ENCODE assay signal across 26 cellular contexts in the genomic region with DNA sequence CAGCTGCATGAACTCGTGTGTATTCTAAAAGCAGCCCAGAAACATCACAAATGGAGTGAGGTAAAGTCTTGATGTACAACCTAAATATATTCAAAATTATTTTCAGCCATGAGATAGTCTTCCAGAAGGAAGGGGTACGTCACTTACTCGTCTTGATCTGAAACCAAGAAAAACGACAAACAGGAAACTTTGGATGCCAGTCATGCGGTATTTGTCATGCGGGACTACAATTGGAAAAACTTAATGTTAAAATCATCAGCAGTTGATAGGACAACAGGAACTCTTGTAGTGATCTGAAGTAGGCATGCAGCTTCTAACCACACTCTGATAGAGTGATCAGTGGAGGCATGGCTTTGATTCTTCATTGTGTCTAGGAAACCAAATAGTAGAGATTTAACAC. TPM values are rescaled to one million over a fixed set of nuclear protein-coding genes. Genes with fewer than 3 reads are reported as not detected.
DNase-seq lines count a peak whose midpoint lies in the region; ATAC-seq, FAIRE-seq and TF ChIP-seq lines count a peak whose summit lies in the region.
"Had no signal": no experiment of that assay in that cellular context is flagged by ENCODE, and none has a peak within 500 bp of the region (broad histone marks: within the 10 kb centered on the region; RNA-seq: fewer than 3 reads in every experiment).

No MANE protein-coding gene starts in this region.

- TF ChIP-seq POLR2A in endothelial cell of umbilical vein (IDR thresholded peaks at IDR 0.05; ENCODE audit: low read depth, low read length) (no peak), Peyer's patch (IDR thresholded peaks at IDR 0.05) (no peak)

- no peaks in the 10 kb centered on the region for H4K20me1 ChIP-seq in endothelial cell of umbilical vein (replicated peaks; ENCODE audit: control insufficient read depth, extremely low read depth, insufficient read depth, low read length)

- POLR2A ChIA-PET in endothelial cell of umbilical vein (lab: Charles Lee): no interaction called here

- H3K9me1 ChIP-seq in endothelial cell of umbilical vein (replicated peaks; ENCODE audit: control insufficient read depth, extremely low read depth, insufficient read depth, low read length): no peaks in the 10 kb centered on the region

- H3K27me3 Mint-ChIP-seq in stimulated activated naive CD8-positive, alpha-beta T cell treated with anti-CD3 and anti-CD28 coated beads, Interleukin-15, Interleukin-2, amounts not matched to agents 100 ng/mL and 50 ng/mL, for 24 hours: no peaks in the 10 kb centered on the region
- H3K27me3 Mint-ChIP-seq in stimulated activated naive CD8-positive, alpha-beta T cell treated with anti-CD3 and anti-CD28 coated beads, Interleukin-15, amount 100 ng/mL, for 72 hours: no peaks in the 10 kb centered on the region
- H3K27me3 Mint-ChIP-seq: CD4-positive, CD25-positive, alpha-beta regulatory T cell; CD8-positive, alpha-beta memory T cell had no signal

- CTCF ChIA-PET in endothelial cell of umbilical vein (lab: Charles Lee): interaction anchor here (1.0 to 1.6 kb wide), 2 partner anchors 8 to 161 kb away, joined by 5 to 6 read pairs; no protein-coding TSS in a partner anchor

- ATAC-seq in stimulated activated naive CD8-positive, alpha-beta T cell treated with anti-CD3 and anti-CD28 coated beads, Interleukin-15, amount 100 ng/mL, for 72 hours: no peak
- ATAC-seq: GM12878 had no signal

- no peaks in the 10 kb centered on the region for H3K9me3 Mint-ChIP-seq in stimulated activated naive CD8-positive, alpha-beta T cell treated with anti-CD3 and anti-CD28 coated beads, Interleukin-15, Interleukin-2, amounts not matched to agents 100 ng/mL and 50 ng/mL, for 24 hours
- no peaks in the 10 kb centered on the region for H3K9me3 Mint-ChIP-seq in stimulated activated naive CD8-positive, alpha-beta T cell treated with anti-CD3 and anti-CD28 coated beads, Interleukin-15, amount 100 ng/mL, for 72 hours
- H3K9me3 Mint-ChIP-seq: CD4-positive, CD25-positive, alpha-beta regulatory T cell; CD8-positive, alpha-beta memory T cell had no signal

- H3K4me1 ChIP-seq in endothelial cell of umbilical vein (ENCODE audit: control insufficient read depth, extremely low read depth, insufficient read depth, low read length) (peaks cover 9% of the 10 kb centered on the region), Peyer's patch (no peaks in the 10 kb centered on the region)
- H3K4me1 ChIP-seq: BE2C had no signal

- H3K4me1 Mint-ChIP-seq in stimulated activated naive CD8-positive, alpha-beta T cell treated with anti-CD3 and anti-CD28 coated beads, Interleukin-15, Interleukin-2, amounts not matched to agents 100 ng/mL and 50 ng/mL, for 24 hours (ENCODE audit: low read depth): no peaks in the 10 kb centered on the region
- no peaks in the 10 kb centered on the region for H3K4me1 Mint-ChIP-seq in stimulated activated naive CD8-positive, alpha-beta T cell treated with anti-CD3 and anti-CD28 coated beads, Interleukin-15, amount 100 ng/mL, for 72 hours

- no peak overlapping the region for H3K4me3 Mint-ChIP-seq in stimulated activated naive CD8-positive, alpha-beta T cell treated with anti-CD3 and anti-CD28 coated beads, Interleukin-15, Interleukin-2, amounts not matched to agents 100 ng/mL and 50 ng/mL, for 24 hours
- no peak overlapping the region for H3K4me3 Mint-ChIP-seq in stimulated activated naive CD8-positive, alpha-beta T cell treated with anti-CD3 and anti-CD28 coated beads, Interleukin-15, amount 100 ng/mL, for 72 hours
- H3K4me3 Mint-ChIP-seq: CD4-positive, CD25-positive, alpha-beta regulatory T cell; CD8-positive, alpha-beta memory T cell had no signal

- FAIRE-seq in endothelial cell of umbilical vein (lab: Jason Lieb, UNC): peak; percentile 31
- FAIRE-seq: A204.1, GM12878, GM19239 had no signal

- no peaks in the 10 kb centered on the region for H3K27me3 ChIP-seq in endothelial cell of umbilical vein (ENCODE audit: control insufficient read depth in 2 of 2, insufficient read depth in 2 of 2, low read length in 2 of 2)
- no peaks in the 10 kb centered on the region for H3K27me3 ChIP-seq in Peyer's patch
- H3K27me3 ChIP-seq: BE2C had no signal

- H3K4me3 ChIP-seq in endothelial cell of umbilical vein (replicated peaks in 1 of 3; ENCODE audit: insufficient read depth in 1 of 3, low read depth in 1 of 3, low read length in 3 of 3) (no peak overlapping the region), Peyer's patch (no peak overlapping the region)
- H3K4me3 ChIP-seq: GM12878, GM23248, HAP-1 had no signal

- BruUV-seq in endothelial cell of umbilical vein (replicated peaks; lab: Mats Ljungman, UMichigan): no TSS peak

- H3K4me2 ChIP-seq in endothelial cell of umbilical vein (ENCODE audit: insufficient read depth, low read length): no peak overlapping the region

- H3K79me2 ChIP-seq in endothelial cell of umbilical vein (ENCODE audit: control insufficient read depth, insufficient read depth, low read length): peaks cover 15% of the 10 kb centered on the region

- H3K36me3 ChIP-seq in endothelial cell of umbilical vein (ENCODE audit: control insufficient read depth in 2 of 2, extremely low read depth in 1 of 2, insufficient read depth in 2 of 2, low read length in 2 of 2) (peaks cover 12 to 18% of the 10 kb centered on the region in 2 experiments), Peyer's patch (peaks cover 0 to 90% (median 6%) of the 10 kb centered on the region in 3 donors)

- dilution Hi-C loops in endothelial cell of umbilical vein (cut with MboI; ENCODE audit: extremely low pct_ligation_motif_present, low sequenced_read_pairs): no loop called here

- H3K27ac ChIP-seq in endothelial cell of umbilical vein (ENCODE audit: insufficient read depth, low read depth, low read length): peak overlapping the region; percentile 39
- no peak overlapping the region for H3K27ac ChIP-seq in Peyer's patch
- H3K27ac ChIP-seq: GM23248, HL-60 had no signal

- no peak for DNase-seq in stimulated activated naive CD8-positive, alpha-beta T cell treated with anti-CD3 and anti-CD28 coated beads, Interleukin-15, amount 100 ng/mL, for 72 hours
- DNase-seq in endothelial cell of umbilical vein (ENCODE audit: low read depth, low spot score): peak; percentile 72
- peak; percentile 49 for DNase-seq in pulmonary artery endothelial cell (ENCODE audit: low read depth, low spot score)
- DNase-seq in activated CD4-positive, alpha-beta T cell treated with anti-CD3 and anti-CD28 coated beads for 48 hours: no peak
- no peak for DNase-seq in Peyer's patch
- DNase-seq: ACHN; BE2C; C1 segment of cervical spinal cord; CD4-positive, CD25-positive, alpha-beta regulatory T cell; CD8-positive, alpha-beta memory T cell; COR-L47; DMS 273 treated with DMSO at 0.1 percent for 48 hours; DMS53; DND-41; EL; GM23248; IMR-90 had no signal

- peak overlapping the region; percentile 40 for H3K27ac Mint-ChIP-seq in stimulated activated naive CD8-positive, alpha-beta T cell treated with anti-CD3 and anti-CD28 coated beads, Interleukin-15, Interleukin-2, amounts not matched to agents 100 ng/mL and 50 ng/mL, for 24 hours
- no peak overlapping the region for H3K27ac Mint-ChIP-seq in stimulated activated naive CD8-positive, alpha-beta T cell treated with anti-CD3 and anti-CD28 coated beads, Interleukin-15, amount 100 ng/mL, for 72 hours
- H3K27ac Mint-ChIP-seq: CD4-positive, CD25-positive, alpha-beta regulatory T cell; CD8-positive, alpha-beta memory T cell had no signal

- H3K9ac ChIP-seq in endothelial cell of umbilical vein (replicated peaks; ENCODE audit: extremely low read depth, insufficient read depth, low read length): no peak overlapping the region
- H3K9ac ChIP-seq: GM23248 had no signal

- no peak overlapping the region for H2AFZ ChIP-seq in endothelial cell of umbilical vein (ENCODE audit: low read depth, low read length)
- H2AFZ ChIP-seq: GM23248 had no signal

- peaks cover 77% of the 10 kb centered on the region for H3K36me3 Mint-ChIP-seq in stimulated activated naive CD8-positive, alpha-beta T cell treated with anti-CD3 and anti-CD28 coated beads, Interleukin-15, Interleukin-2, amounts not matched to agents 100 ng/mL and 50 ng/mL, for 24 hours (ENCODE audit: low read depth)

- intact Hi-C loops in endothelial cell of umbilical vein (cut with micrococcal nuclease): no loop called here

- TF ChIP-seq CTCF in endothelial cell of umbilical vein (IDR thresholded peaks at IDR 0.05; ENCODE audit: extremely low read depth in 1 of 2, insufficient read depth in 1 of 2, low read depth in 1 of 2, low read length in 2 of 2): no peak
- TF ChIP-seq CTCF in Peyer's patch (IDR thresholded peaks at IDR 0.05): no peak

- no peaks in the 10 kb centered on the region for H3K9me3 ChIP-seq in endothelial cell of umbilical vein (replicated peaks; ENCODE audit: control insufficient read depth, insufficient read depth, low read length)
- no peaks in the 10 kb centered on the region for H3K9me3 ChIP-seq in Peyer's patch
- H3K9me3 ChIP-seq: BE2C, HAP-1 had no signal

TF ChIP-seq in endothelial cell of umbilical vein, 7 proteins besides CTCF, POLR2A, EP300 and RAD21:
- TF ChIP-seq, protein P1, sequence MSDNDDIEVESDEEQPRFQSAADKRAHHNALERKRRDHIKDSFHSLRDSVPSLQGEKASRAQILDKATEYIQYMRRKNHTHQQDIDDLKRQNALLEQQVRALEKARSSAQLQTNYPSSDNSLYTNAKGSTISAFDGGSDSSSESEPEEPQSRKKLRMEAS (IDR thresholded peaks at IDR 0.05; ENCODE audit: insufficient read depth, insufficient read length): no peak
- no peak for TF ChIP-seq MYC (IDR thresholded peaks at IDR 0.05; ENCODE audit: low read depth, low read length)
- peak; percentile 20 for TF ChIP-seq JUN (IDR thresholded peaks at IDR 0.05; ENCODE audit: borderline replicate concordance, insufficient read depth, insufficient read length, low read depth)
- no peak for TF ChIP-seq EZH2 (IDR thresholded peaks at IDR 0.05; ENCODE audit: borderline replicate concordance, low read depth, low read length, severe bottlenecking)
- no peak for TF ChIP-seq FOS (IDR thresholded peaks at IDR 0.05; ENCODE audit: borderline replicate concordance, insufficient read depth, low read length)
TF ChIP-seq in endothelial cell of umbilical vein: peak in this region for 1.

RNA-seq across cellular contexts. Expression of a gene that starts 29.7 kb away (rescaled TPM):
- not detected in 2 replicates for total RNA-seq in endothelial cell of umbilical vein
- not detected in 2 replicates for polyA plus RNA-seq in endothelial cell of umbilical vein
- not detected in 2 replicates for polyA plus RNA-seq in endothelial cell of umbilical vein (2011; cell fraction: cytosol; rRNA removed)
- polyA plus RNA-seq in endothelial cell of umbilical vein (2011; cell fraction: nucleus; rRNA removed): not detected in 2 replicates
- polyA plus RNA-seq in endothelial cell of umbilical vein (2012): not detected in 2 replicates
- not detected in 2 replicates for polyA minus RNA-seq in endothelial cell of umbilical vein
- polyA minus RNA-seq in endothelial cell of umbilical vein (2011; cell fraction: cytosol; rRNA and poly(A)+ RNA removed): not detected
- not detected in 2 replicates for polyA minus RNA-seq in endothelial cell of umbilical vein (2011; cell fraction: nucleus; rRNA and poly(A)+ RNA removed)
- not detected in 2 replicates for total RNA-seq in pulmonary artery endothelial cell
- not detected for total RNA-seq in Peyer's patch
- total RNA-seq: CD4-positive, CD25-positive, alpha-beta regulatory T cell; CD8-positive, alpha-beta memory T cell; G401; GM12878; GM23248; H4; HT1080; IMR-90 had no signal
- polyA plus RNA-seq: CD8-positive, alpha-beta memory T cell; GM23248; IMR-90 had no signal

Comparison
In these comparisons a context has a peak if more than half of its experiments do, and no peak if none do; other contexts are left out.
1. DNase-seq: peak in endothelial cell of umbilical vein (single experiment) and pulmonary artery endothelial cell (single experiment); none in stimulated activated naive CD8-positive, alpha-beta T cell treated with anti-CD3 and anti-CD28 coated beads, Interleukin-15, amount 100 ng/mL, for 72 hours (0 of 2), activated CD4-positive, alpha-beta T cell treated with anti-CD3 and anti-CD28 coated beads for 48 hours (single experiment) and Peyer's patch (0 of 3).